ENCODE assay signal across 8 cellular contexts in genomic region chr21:35048706-35049617, GRCh38. TPM values are rescaled to one million over a fixed set of nuclear protein-coding genes. Genes with fewer than 3 reads are reported as not detected.
DNase-seq lines count a peak whose midpoint lies in the region; ATAC-seq, FAIRE-seq and TF ChIP-seq lines count a peak whose summit lies in the region.

TSS of gene RUNX1 (minus strand) at chr21:35049302.

- peak; percentile 59 for ATAC-seq in HG02678 (IDR thresholded peaks at IDR 0.05; ENCODE audit: unreplicated experiment)

- H3K4me3 ChIP-seq in esophagus muscularis mucosa (peak within 1 kb of the TSS; percentile 26 to 41 (median 28)), prostate gland (peak within 1 kb of the TSS in 1 of 2 donors; percentile 0)

- intact Hi-C loops in esophagus muscularis mucosa (cut with DNase I), result no loop called here
- intact Hi-C loops in prostate gland (cut with DNase I), result no loop called here

- 76% methylated on average over 14 of the region's 14 CpGs for WGBS in esophagus muscularis mucosa
- WGBS in prostate gland, result 75% methylated on average over 14 of the region's 14 CpGs

- TF ChIP-seq CTCF in esophagus muscularis mucosa (IDR thresholded peaks at IDR 0.05) (no peak), prostate gland (IDR thresholded peaks at IDR 0.05) (no peak)

- DNase-seq in GM12892 (ENCODE audit: insufficient read length) (peak; percentile 35), NOMO-1 (lab: John Stamatoyannopoulos, UW; ENCODE audit: unreplicated experiment in 2 of 2) (peak; percentile 97), esophagus muscularis mucosa (ENCODE audit: extremely low spot score) (peak; percentile 91), prostate gland (ENCODE audit: low spot score) (no peak), NCI-H345 treated with DMSO at 0.1 percent for 48 hours (lab: John Stamatoyannopoulos, UW; ENCODE audit: unreplicated experiment) (no peak), NCI-H1436 (lab: John Stamatoyannopoulos, UW) (no peak)
- peak; percentile 62 for DNase-seq in activated CD8-positive, alpha-beta memory T cell treated with anti-CD3 and anti-CD28 coated beads, Interleukin-2, amount 50 U/mL, for 24 hours (ENCODE audit: extremely low read depth)

- H3K9me3 ChIP-seq in esophagus muscularis mucosa (no peaks in the 10 kb centered on the region), prostate gland (no peaks in the 10 kb centered on the region)

- peak; percentile 96 for FAIRE-seq in GM12892 (lab: Jason Lieb, UNC)

- peak within 1 kb of the TSS in 2 of 4 donors; percentile 3 to 45 for H3K27ac ChIP-seq in esophagus muscularis mucosa (replicated peaks in 1 of 4)
- no peak within 1 kb of the TSS for H3K27ac ChIP-seq in prostate gland

- TF ChIP-seq EP300 in esophagus muscularis mucosa (IDR thresholded peaks at IDR 0.05), result no peak

- H3K36me3 ChIP-seq in esophagus muscularis mucosa (no peaks in the 10 kb centered on the region), prostate gland (no peaks in the 10 kb centered on the region)

- H3K4me1 ChIP-seq in esophagus muscularis mucosa (peaks cover 8 to 43% (median 31%) of the 10 kb centered on the region in 4 donors), prostate gland (replicated peaks) (peaks cover 3% of the 10 kb centered on the region)

- TF ChIP-seq POLR2A in GM12892 (IDR thresholded peaks at IDR 0.05; ENCODE audit: low read depth, low read length) (peak; percentile 55), esophagus muscularis mucosa (IDR thresholded peaks at IDR 0.05; ENCODE audit: low read depth) (no peak), prostate gland (IDR thresholded peaks at IDR 0.05) (no peak)

- H3K27me3 ChIP-seq in esophagus muscularis mucosa, result peaks cover 0 to 16% (median 3%) of the 10 kb centered on the region in 4 donors
- no peaks in the 10 kb centered on the region for H3K27me3 ChIP-seq in prostate gland (replicated peaks; ENCODE audit: insufficient read depth)

RNA-seq across cellular contexts. Expression of gene RUNX1, which starts in this region (rescaled TPM):
- polyA plus RNA-seq in GM12892 (2012; ENCODE audit: missing spikeins), result 9.1 TPM
- 10 to 100 TPM in 1 of 4 donors, 1 to 10 TPM in 3; 3.7 to 10.9 (median 5.6) TPM for total RNA-seq in esophagus muscularis mucosa
- total RNA-seq in prostate gland, result 10 to 100 TPM; 23.0 to 25.8 TPM

Comparison
In these comparisons a context has a peak if more than half of its experiments do, and no peak if none do; other contexts are left out.
1. DNase-seq: peak in GM12892 (single experiment), NOMO-1 (2 of 2), activated CD8-positive, alpha-beta memory T cell treated with anti-CD3 and anti-CD28 coated beads, Interleukin-2, amount 50 U/mL, for 24 hours (single experiment) and esophagus muscularis mucosa (single experiment); none in prostate gland (single experiment), NCI-H345 treated with DMSO at 0.1 percent for 48 hours (single experiment) and NCI-H1436 (single experiment).